ENCODE assay signal across 8 cellular contexts in genomic region chr7:142797342-142797798, GRCh38. TPM values are rescaled to one million over a fixed set of nuclear protein-coding genes. Genes with fewer than 3 reads are reported as not detected.
A peak's percentile ranks its signal among the peaks of the same experiment; 100 is the strongest.
DNase-seq lines count a peak whose midpoint lies in the region; ATAC-seq and TF ChIP-seq lines count a peak whose summit lies in the region.

No MANE protein-coding gene starts in this region.

- H3K9me3 ChIP-seq in naive thymus-derived CD4-positive, alpha-beta T cell (ENCODE audit: control insufficient read depth in 2 of 3, low read length in 3 of 3) = no peaks in the 10 kb centered on the region

- peaks cover 84% of the 10 kb centered on the region for H3K27me3 Mint-ChIP-seq in chondrocyte (ENCODE audit: low read depth)
- peaks cover 0 to 2% (median 0%) of the 10 kb centered on the region in 5 donors for H3K27me3 Mint-ChIP-seq in naive thymus-derived CD4-positive, alpha-beta T cell

- no peaks in the 10 kb centered on the region for H3K36me3 Mint-ChIP-seq in chondrocyte (ENCODE audit: low read depth)
- peaks cover 22 to 77% (median 67%) of the 10 kb centered on the region in 5 donors for H3K36me3 Mint-ChIP-seq in naive thymus-derived CD4-positive, alpha-beta T cell

- H3K36me3 ChIP-seq in naive thymus-derived CD4-positive, alpha-beta T cell (ENCODE audit: control insufficient read depth in 2 of 3, insufficient read depth in 3 of 3, low read length in 3 of 3) = peaks cover 11 to 46% (median 16%) of the 10 kb centered on the region in 3 experiments

- H3K4me1 ChIP-seq in naive thymus-derived CD4-positive, alpha-beta T cell (ENCODE audit: control insufficient read depth in 2 of 2, insufficient read depth in 2 of 2, low read length in 2 of 2) = peaks cover 47 to 48% of the 10 kb centered on the region in 2 donors

- no peak for TF ChIP-seq CTCF in chondrocyte (IDR thresholded peaks at IDR 0.05)

- H3K27ac ChIP-seq in naive thymus-derived CD4-positive, alpha-beta T cell (ENCODE audit: low read depth, low read length) = peak overlapping the region; percentile 98

- CTCF ChIA-PET in naive thymus-derived CD4-positive, alpha-beta T cell (lab: Charles Lee) = interaction anchor here (0.7 to 13.3 kb wide), 6 partner anchors 10 to 493 kb away, joined by 4 to 314 read pairs (median 10); no protein-coding TSS in a partner anchor

- H3K4me1 Mint-ChIP-seq in chondrocyte (ENCODE audit: low read depth) = peaks cover 9% of the 10 kb centered on the region
- H3K4me1 Mint-ChIP-seq in naive thymus-derived CD4-positive, alpha-beta T cell = peaks cover 33 to 73% (median 70%) of the 10 kb centered on the region in 7 donors

- H3K27me3 ChIP-seq in naive thymus-derived CD4-positive, alpha-beta T cell (ENCODE audit: control insufficient read depth in 2 of 2, insufficient read depth in 2 of 2, low read length in 2 of 2) = no peaks in the 10 kb centered on the region

- DNase-seq in NCI-H82 (lab: John Stamatoyannopoulos, UW) (peak; percentile 11), NCI-H82 treated with DMSO at 0.1 percent for 48 hours (lab: John Stamatoyannopoulos, UW; ENCODE audit: unreplicated experiment) (no peak), chondrocyte (ENCODE audit: low spot score) (no peak), AML-193 (lab: John Stamatoyannopoulos, UW) (no peak), NCI-H128 (lab: John Stamatoyannopoulos, UW; ENCODE audit: unreplicated experiment) (no peak)
- DNase-seq in naive thymus-derived CD4-positive, alpha-beta T cell = peak in 3 of 9 donors; percentile 36 to 56 (median 38)

- peak overlapping the region; percentile 83 for H3K4me3 ChIP-seq in naive thymus-derived CD4-positive, alpha-beta T cell (ENCODE audit: low read length)

- peak; percentile 49 for ATAC-seq in HG03432 (IDR thresholded peaks at IDR 0.05; ENCODE audit: unreplicated experiment)
- ATAC-seq in naive thymus-derived CD4-positive, alpha-beta T cell = no peak
- no peak for ATAC-seq in GM18861 (IDR thresholded peaks at IDR 0.05; ENCODE audit: unreplicated experiment)

- no peaks in the 10 kb centered on the region for H3K9me3 Mint-ChIP-seq in chondrocyte (ENCODE audit: low read depth)
- peaks cover 0 to 14% (median 0%) of the 10 kb centered on the region in 11 donors for H3K9me3 Mint-ChIP-seq in naive thymus-derived CD4-positive, alpha-beta T cell

- intact Hi-C loops in naive thymus-derived CD4-positive, alpha-beta T cell (cut with micrococcal nuclease) = loop anchor here (5.0 kb wide), 2 partner anchors 180 to 405 kb away; no protein-coding TSS in a partner anchor

- H3K4me3 Mint-ChIP-seq in chondrocyte (ENCODE audit: unreplicated experiment) = peak overlapping the region; percentile 31
- H3K4me3 Mint-ChIP-seq in naive thymus-derived CD4-positive, alpha-beta T cell = peak overlapping the region; percentile 95 to 100 (median 99)

- no peak overlapping the region for H3K27ac Mint-ChIP-seq in chondrocyte (ENCODE audit: unreplicated experiment)
- peak overlapping the region; percentile 99 to 100 (median 100) for H3K27ac Mint-ChIP-seq in naive thymus-derived CD4-positive, alpha-beta T cell

- POLR2A ChIA-PET in naive thymus-derived CD4-positive, alpha-beta T cell (lab: Charles Lee) = interaction anchor here (0.7 to 33.1 kb wide), 52 partner anchors 0 to 589 kb away, joined by 3 to 5102 read pairs (median 12); partner anchors contain the start of genes EPHB6 and GSTK1

RNA-seq across cellular contexts. Expression of gene PRSS2, which starts 26.6 kb away (rescaled TPM):
- not detected in 3 replicates for total RNA-seq in chondrocyte
- total RNA-seq in naive thymus-derived CD4-positive, alpha-beta T cell = not detected
- polyA plus RNA-seq in naive thymus-derived CD4-positive, alpha-beta T cell = not detected

RNA-seq across cellular contexts. Expression of gene PRSS1, which starts 48.1 kb away (rescaled TPM):
- total RNA-seq in chondrocyte = not detected in 3 replicates
- not detected for total RNA-seq in naive thymus-derived CD4-positive, alpha-beta T cell
- not detected for polyA plus RNA-seq in naive thymus-derived CD4-positive, alpha-beta T cell

RNA-seq across cellular contexts. Expression of gene EPHB6, which starts 57.5 kb away (rescaled TPM):
- 0.22 to 2.1 TPM (median 0.31 TPM) in 3 replicates for total RNA-seq in chondrocyte
- total RNA-seq in naive thymus-derived CD4-positive, alpha-beta T cell = 100 to 1,000 TPM in 2 of 5 experiments, 10 to 100 TPM in 2, 1 to 10 TPM in 1; 9.8 to 110 (median 78.8) TPM
- 10 to 100 TPM; 36.9 to 55.6 TPM for polyA plus RNA-seq in naive thymus-derived CD4-positive, alpha-beta T cell
